ENCODE assay signal across 13 cellular contexts in genomic region chr10:78297997-78298396, GRCh38.
DNase-seq lines count a peak whose midpoint lies in the region; ATAC-seq and TF ChIP-seq lines count a peak whose summit lies in the region.
"Had no signal": no experiment of that assay in that cellular context is flagged by ENCODE, and none has a peak within 500 bp of the region (broad histone marks: within the 10 kb centered on the region; RNA-seq: fewer than 3 reads in every experiment).

No MANE protein-coding gene starts in this region.

- H2AK5ac ChIP-seq in trophoblast cell (ENCODE audit: low read length) = no peak overlapping the region

- H3K79me2 ChIP-seq in trophoblast cell (ENCODE audit: control insufficient read depth, insufficient read depth, low read length, poor library complexity) (peaks cover 5% of the 10 kb centered on the region), SK-N-SH (ENCODE audit: insufficient read depth) (no peaks in the 10 kb centered on the region)

- peaks cover 29 to 35% of the 10 kb centered on the region in 2 experiments for H3K4me1 ChIP-seq in trophoblast cell (ENCODE audit: control insufficient read depth in 1 of 2, insufficient read depth in 2 of 2, low read length in 2 of 2)
- peaks cover 6 to 11% (median 9%) of the 10 kb centered on the region in 4 donors for H3K4me1 ChIP-seq in transverse colon
- peaks cover 37 to 53% of the 10 kb centered on the region in 2 experiments for H3K4me1 ChIP-seq in SK-N-SH (ENCODE audit: control insufficient read depth in 1 of 2, insufficient read depth in 2 of 2, low read depth in 1 of 2, low read length in 1 of 2)

- intact Hi-C loops in activated B cell treated with CpG ODN at 0.5 μM for 24 hours (cut with micrococcal nuclease) (no loop called here), transverse colon (cut with DNase I; ENCODE audit: low total_unique reads) (no loop called here)

- no peak overlapping the region for H3K4me2 ChIP-seq in trophoblast cell (ENCODE audit: low read length)
- no peak overlapping the region for H3K4me2 ChIP-seq in SK-N-SH
- H3K4me2 ChIP-seq: A549, BLaER1, GM23338 had no signal

- no peak overlapping the region for H3K14ac ChIP-seq in trophoblast cell (ENCODE audit: low read length)

- H3K27me3 ChIP-seq in trophoblast cell (ENCODE audit: insufficient read depth, low read length) (no peaks in the 10 kb centered on the region), transverse colon (no peaks in the 10 kb centered on the region), SK-N-SH (ENCODE audit: insufficient read depth) (no peaks in the 10 kb centered on the region)
- H3K27me3 ChIP-seq: BLaER1 had no signal

- H3K9ac ChIP-seq in trophoblast cell (ENCODE audit: low read length) (no peak overlapping the region), SK-N-SH (no peak overlapping the region)
- H3K9ac ChIP-seq: BLaER1 had no signal

- TF ChIP-seq EP300 in transverse colon (IDR thresholded peaks at IDR 0.05; ENCODE audit: low read depth) (peak; percentile 8), SK-N-SH (IDR thresholded peaks at IDR 0.05; ENCODE audit: borderline replicate concordance in 1 of 2, low read depth in 1 of 2, low read length in 1 of 2) (no peak)

- H3K4ac ChIP-seq in trophoblast cell (ENCODE audit: low read depth, low read length) = no peak overlapping the region

- peak overlapping the region; percentile 36 for H2BK5ac ChIP-seq in trophoblast cell (ENCODE audit: low read depth, low read length, poor library complexity)

- no peaks in the 10 kb centered on the region for H3K27me3 Mint-ChIP-seq in activated B cell treated with CpG ODN at 0.5 μM for 24 hours
- H3K27me3 Mint-ChIP-seq in memory B cell = no peaks in the 10 kb centered on the region
- H3K27me3 Mint-ChIP-seq: CD4-positive, alpha-beta T cell had no signal

- H3K36me3 ChIP-seq in trophoblast cell (ENCODE audit: control insufficient read depth in 1 of 2, insufficient read depth in 2 of 2, low read length in 2 of 2) (no peaks in the 10 kb centered on the region), transverse colon (no peaks in the 10 kb centered on the region), SK-N-SH (replicated peaks in 1 of 2; ENCODE audit: control insufficient read depth in 1 of 2, insufficient read depth in 2 of 2, low read length in 1 of 2) (no peaks in the 10 kb centered on the region)
- H3K36me3 ChIP-seq: BLaER1 had no signal

- no peak for DNase-seq in activated B cell treated with CpG ODN at 0.5 μM for 24 hours
- DNase-seq in memory B cell (ENCODE audit: low spot score in 2 of 2) = no peak
- no peak for DNase-seq in trophoblast cell
- DNase-seq in transverse colon = no peak
- DNase-seq in SK-N-SH = no peak
- DNase-seq in activated CD4-positive, CD25-positive, alpha-beta regulatory T cell (lab: John Stamatoyannopoulos, UW) = no peak
- DNase-seq in NCI-H748 treated with DMSO at 0.1 percent for 48 hours (lab: John Stamatoyannopoulos, UW) = no peak
- DNase-seq: CD4-positive, alpha-beta T cell; DMS79; H7 had no signal

- no peak overlapping the region for H3K23ac ChIP-seq in trophoblast cell (ENCODE audit: low read length)

- no peak for TF ChIP-seq POLR2A in transverse colon (IDR thresholded peaks at IDR 0.05)

- CTCF ChIA-PET in activated B cell treated with CpG ODN at 0.5 μM for 24 hours (lab: Charles Lee) = no interaction called here
- CTCF ChIA-PET in SK-N-SH (lab: Yijun Ruan, JAX) = interaction anchor here (0.7 to 1.3 kb wide), 4 partner anchors 38 to 899 kb away, joined by 3 to 4 read pairs (median 3); no protein-coding TSS in a partner anchor

- H3K27ac Mint-ChIP-seq in activated B cell treated with CpG ODN at 0.5 μM for 24 hours (peak overlapping the region; percentile 61), memory B cell (peak overlapping the region; percentile 19)
- H3K27ac Mint-ChIP-seq: CD4-positive, alpha-beta T cell; GM23338 had no signal

- H4K20me1 ChIP-seq in SK-N-SH (ENCODE audit: insufficient read depth) = no peaks in the 10 kb centered on the region
- H4K20me1 ChIP-seq: BLaER1 had no signal

- H2BK120ac ChIP-seq in trophoblast cell (ENCODE audit: insufficient read depth, low read length, poor library complexity) = no peak overlapping the region

- WGBS in trophoblast cell (ENCODE audit: extremely low coverage, insufficient coverage, insufficient read length) = no CpG with 5 or more reads among the region's 1 CpG
- 90% methylated on average over 1 of the region's 1 CpG; no CpG with 5 or more reads in 1 of the 2 donors for WGBS in transverse colon (ENCODE audit: low coverage in 1 of 2), 2 donors
- 75% methylated on average over 1 of the region's 1 CpG for WGBS in SK-N-SH (ENCODE audit: low lambda C conversion rate)

- POLR2A ChIA-PET in activated B cell treated with CpG ODN at 0.5 μM for 24 hours (lab: Charles Lee) (no interaction called here), SK-N-SH (lab: Yijun Ruan, JAX) (no interaction called here)

- H3K9me3 Mint-ChIP-seq in activated B cell treated with CpG ODN at 0.5 μM for 24 hours = no peaks in the 10 kb centered on the region
- H3K9me3 Mint-ChIP-seq in memory B cell = no peaks in the 10 kb centered on the region
- H3K9me3 Mint-ChIP-seq: CD4-positive, alpha-beta T cell; GM23338 had no signal

- no peak overlapping the region for H4K12ac ChIP-seq in trophoblast cell (ENCODE audit: low read depth, low read length)

- H3K4me1 Mint-ChIP-seq in activated B cell treated with CpG ODN at 0.5 μM for 24 hours = peaks cover 57% of the 10 kb centered on the region
- H3K4me1 Mint-ChIP-seq in memory B cell = peaks cover 32% of the 10 kb centered on the region

- in situ Hi-C loops in transverse colon (cut with MboI; ENCODE audit: low pct_ligation_motif_present in 1 of 4, low pct_unique_long_range_greater_than_20kb in 1 of 4, low sequenced_read_pairs in 3 of 4) = no loop called here

- H3F3A ChIP-seq in SK-N-SH (replicated peaks; ENCODE audit: insufficient read depth) = peaks cover 7% of the 10 kb centered on the region

- peak overlapping the region; percentile 27 for H2BK12ac ChIP-seq in trophoblast cell (ENCODE audit: low read length)

- no peak overlapping the region for H3K18ac ChIP-seq in trophoblast cell (ENCODE audit: low read length)

- H3K4me3 ChIP-seq in trophoblast cell (ENCODE audit: low read depth, low read length) = no peak overlapping the region
- no peak overlapping the region for H3K4me3 ChIP-seq in transverse colon
- no peak overlapping the region for H3K4me3 ChIP-seq in SK-N-SH (ENCODE audit: low read depth in 2 of 2, low read length in 1 of 2)
- H3K4me3 ChIP-seq: A549, BLaER1, GM23338 had no signal

- H3K4me3 Mint-ChIP-seq in activated B cell treated with CpG ODN at 0.5 μM for 24 hours = no peak overlapping the region
- H3K4me3 Mint-ChIP-seq in memory B cell = no peak overlapping the region
- H3K4me3 Mint-ChIP-seq: CD4-positive, alpha-beta T cell; GM23338 had no signal

- peaks cover 50% of the 10 kb centered on the region for H3K79me1 ChIP-seq in trophoblast cell (ENCODE audit: low read length)

- no peaks in the 10 kb centered on the region for H3K9me3 ChIP-seq in trophoblast cell (ENCODE audit: insufficient read depth, low read depth, low read length)
- no peaks in the 10 kb centered on the region for H3K9me3 ChIP-seq in transverse colon
- no peaks in the 10 kb centered on the region for H3K9me3 ChIP-seq in SK-N-SH

- TF ChIP-seq CTCF in activated B cell treated with CpG ODN at 0.5 μM for 24 hours (IDR thresholded peaks at IDR 0.05) = no peak
- TF ChIP-seq CTCF in transverse colon (IDR thresholded peaks at IDR 0.05) = no peak
- TF ChIP-seq CTCF in SK-N-SH (IDR thresholded peaks at IDR 0.05) = no peak

- H3K36me3 Mint-ChIP-seq in activated B cell treated with CpG ODN at 0.5 μM for 24 hours (ENCODE audit: low read depth) (peaks cover 3% of the 10 kb centered on the region), memory B cell (no peaks in the 10 kb centered on the region)

- peak overlapping the region; percentile 79 for H4K91ac ChIP-seq in trophoblast cell (ENCODE audit: low read depth, low read length)

- no peak for TF ChIP-seq RAD21 in SK-N-SH (IDR thresholded peaks at IDR 0.05; ENCODE audit: low read length)

- H2AFZ ChIP-seq in trophoblast cell (ENCODE audit: insufficient read depth, low read length, poor library complexity) (no peak overlapping the region), SK-N-SH (ENCODE audit: low read depth) (no peak overlapping the region)
- H2AFZ ChIP-seq: GM23338 had no signal

- ATAC-seq in activated B cell treated with CpG ODN at 0.5 μM for 24 hours (ENCODE audit: low read depth) = no peak
- no peak for ATAC-seq in memory B cell (ENCODE audit: low read depth)
- ATAC-seq: A549, GM23338 had no signal

- H3K27ac ChIP-seq in trophoblast cell (ENCODE audit: low read depth, low read length) (peak overlapping the region; percentile 59), transverse colon (peak overlapping the region in 2 of 4 donors; percentile 5 to 17), SK-N-SH (ENCODE audit: low read depth in 2 of 2, low read length in 1 of 2) (peak overlapping the region in 1 of 2 experiments; percentile 41; a peak in 1 of 4 replicates)
- H3K27ac ChIP-seq: A549, BLaER1 had no signal

- peak overlapping the region; percentile 17 for H4K8ac ChIP-seq in trophoblast cell (ENCODE audit: low read depth, low read length)

- no peaks in the 10 kb centered on the region for H3K9me2 ChIP-seq in SK-N-SH

TF ChIP-seq in SK-N-SH, 30 proteins besides CTCF, POLR2A, EP300 and RAD21:
- TF ChIP-seq FOXJ3 (CRISPR knock-in tag; IDR thresholded peaks at IDR 0.05) (no peak), POLR2AphosphoS5 (IDR thresholded peaks at IDR 0.05; ENCODE audit: low read depth, low read length) (no peak), JUND (IDR thresholded peaks at IDR 0.05) (no peak)
